ENCODE assay signal across 10 cellular contexts in the genomic region with DNA sequence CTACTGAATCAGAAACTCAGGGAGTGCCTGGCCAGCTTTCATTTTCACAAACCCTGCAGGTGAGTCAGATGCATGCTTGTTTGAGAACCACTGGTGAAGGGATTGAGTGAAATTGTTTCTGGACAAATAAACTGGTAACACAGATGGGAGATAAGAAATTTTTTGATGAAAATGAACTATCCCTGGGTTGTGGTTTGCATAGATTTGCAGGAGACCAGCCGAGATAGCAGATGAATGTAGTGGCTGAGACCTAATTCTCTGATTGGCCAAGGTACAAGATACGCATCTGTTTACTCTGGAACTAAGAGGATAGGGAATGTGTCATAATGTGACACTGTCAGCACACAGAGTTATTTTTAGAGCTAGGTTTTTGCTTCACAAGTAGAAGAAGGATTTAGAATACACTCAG.
DNase-seq lines count a peak whose midpoint lies in the region; ATAC-seq and TF ChIP-seq lines count a peak whose summit lies in the region.
"Had no signal": no experiment of that assay in that cellular context is flagged by ENCODE, and none has a peak within 500 bp of the region (broad histone marks: within the 10 kb centered on the region; RNA-seq: fewer than 3 reads in every experiment).

No MANE protein-coding gene starts in this region.

- peak; percentile 34 to 77 for ATAC-seq in activated T-cell treated with anti-CD3 and anti-CD28 coated beads, Interleukin-2, amount 50 U/mL, for 72 hours (replicated peaks in 1 of 2)
- no peak for ATAC-seq in activated T-cell treated with anti-CD3 and anti-CD28 coated beads, Interleukin-2, amount 50 U/mL, for 4 hours
- peak; percentile 48 for ATAC-seq in stimulated activated effector memory CD8-positive, alpha-beta T cell treated with anti-CD3 and anti-CD28 coated beads, Interleukin-12 subunit alpha, Interleukin-12 subunit beta, amount 100 ng/mL, for 72 hours
- ATAC-seq in HG02759 (IDR thresholded peaks at IDR 0.05; ENCODE audit: unreplicated experiment) (no peak), GM19455 (IDR thresholded peaks at IDR 0.05; ENCODE audit: unreplicated experiment) (no peak)

- no peak overlapping the region for H3K27ac Mint-ChIP-seq in activated T-cell treated with anti-CD3 and anti-CD28 coated beads, Interleukin-2, amount 50 U/mL, for 72 hours
- H3K27ac Mint-ChIP-seq in stimulated activated effector memory CD8-positive, alpha-beta T cell treated with anti-CD3 and anti-CD28 coated beads, Interleukin-12 subunit alpha, Interleukin-12 subunit beta, amount 100 ng/mL, for 72 hours, result no peak overlapping the region
- H3K27ac Mint-ChIP-seq: memory B cell had no signal

- no peaks in the 10 kb centered on the region for H4K20me1 ChIP-seq in fibroblast of lung (ENCODE audit: control insufficient read depth, extremely low read depth, insufficient read depth, low read length)

- no peak overlapping the region for H3K9ac ChIP-seq in fibroblast of lung (ENCODE audit: insufficient read depth, low read length)

- H3K4me3 ChIP-seq in fibroblast of lung (replicated peaks in 1 of 4; ENCODE audit: control extremely low read depth in 1 of 4, insufficient read depth in 1 of 4, low read depth in 3 of 4, low read length in 4 of 4), result no peak overlapping the region
- H3K4me3 ChIP-seq: SK-N-MC had no signal

- no peaks in the 10 kb centered on the region for H3K9me3 Mint-ChIP-seq in activated T-cell treated with anti-CD3 and anti-CD28 coated beads, Interleukin-2, amount 50 U/mL, for 72 hours
- no peaks in the 10 kb centered on the region for H3K9me3 Mint-ChIP-seq in activated T-cell treated with anti-CD3 and anti-CD28 coated beads, Interleukin-2, amount 50 U/mL, for 4 hours
- H3K9me3 Mint-ChIP-seq in stimulated activated effector memory CD8-positive, alpha-beta T cell treated with anti-CD3 and anti-CD28 coated beads, Interleukin-12 subunit alpha, Interleukin-12 subunit beta, amount 100 ng/mL, for 72 hours, result no peaks in the 10 kb centered on the region
- H3K9me3 Mint-ChIP-seq: memory B cell had no signal

- no peaks in the 10 kb centered on the region for H3K36me3 Mint-ChIP-seq in activated T-cell treated with anti-CD3 and anti-CD28 coated beads, Interleukin-2, amount 50 U/mL, for 72 hours (ENCODE audit: insufficient read depth in 2 of 2)
- H3K36me3 Mint-ChIP-seq in activated T-cell treated with anti-CD3 and anti-CD28 coated beads, Interleukin-2, amount 50 U/mL, for 4 hours (ENCODE audit: insufficient read depth), result no peaks in the 10 kb centered on the region
- no peaks in the 10 kb centered on the region for H3K36me3 Mint-ChIP-seq in stimulated activated effector memory CD8-positive, alpha-beta T cell treated with anti-CD3 and anti-CD28 coated beads, Interleukin-12 subunit alpha, Interleukin-12 subunit beta, amount 100 ng/mL, for 72 hours
- H3K36me3 Mint-ChIP-seq: memory B cell had no signal

- no peaks in the 10 kb centered on the region for H3K9me3 ChIP-seq in fibroblast of lung (ENCODE audit: control insufficient read depth, insufficient read depth, low read depth, low read length)

- peak overlapping the region; percentile 58 for H3K4me2 ChIP-seq in fibroblast of lung (ENCODE audit: extremely low read depth, insufficient read depth, low read length)

- no peak overlapping the region for H3K27ac ChIP-seq in fibroblast of lung (ENCODE audit: insufficient read depth, low read length)
- H3K27ac ChIP-seq: SK-N-MC had no signal

- H3K4me3 Mint-ChIP-seq in activated T-cell treated with anti-CD3 and anti-CD28 coated beads, Interleukin-2, amount 50 U/mL, for 72 hours, result no peak overlapping the region
- H3K4me3 Mint-ChIP-seq in activated T-cell treated with anti-CD3 and anti-CD28 coated beads, Interleukin-2, amount 50 U/mL, for 4 hours, result no peak overlapping the region
- H3K4me3 Mint-ChIP-seq in stimulated activated effector memory CD8-positive, alpha-beta T cell treated with anti-CD3 and anti-CD28 coated beads, Interleukin-12 subunit alpha, Interleukin-12 subunit beta, amount 100 ng/mL, for 72 hours, result no peak overlapping the region
- H3K4me3 Mint-ChIP-seq: memory B cell had no signal

- no peaks in the 10 kb centered on the region for H3K36me3 ChIP-seq in fibroblast of lung (ENCODE audit: control insufficient read depth, insufficient read depth, low read length)

- peaks cover 2% of the 10 kb centered on the region for H3K4me1 ChIP-seq in fibroblast of lung (ENCODE audit: control insufficient read depth, extremely low read depth, insufficient read depth, low read length)

- no peak for DNase-seq in activated T-cell treated with anti-CD3 and anti-CD28 coated beads, Interleukin-2, amount 50 U/mL, for 72 hours
- no peak for DNase-seq in activated T-cell treated with anti-CD3 and anti-CD28 coated beads, Interleukin-2, amount 50 U/mL, for 4 hours
- DNase-seq in NCI-H774 (lab: John Stamatoyannopoulos, UW) (peak; percentile 70), fibroblast of lung (ENCODE audit: low read depth in 2 of 2) (peak; percentile 31 to 98), NCI-H1694 treated with DMSO at 0.1 percent for 48 hours (lab: John Stamatoyannopoulos, UW) (no peak)
- no peak for DNase-seq in stimulated activated effector memory CD8-positive, alpha-beta T cell treated with anti-CD3 and anti-CD28 coated beads, Interleukin-12 subunit alpha, Interleukin-12 subunit beta, amount 100 ng/mL, for 72 hours (ENCODE audit: low spot score in 2 of 2)

- H3K4me1 Mint-ChIP-seq in activated T-cell treated with anti-CD3 and anti-CD28 coated beads, Interleukin-2, amount 50 U/mL, for 72 hours (ENCODE audit: low read depth), result peaks cover 8% of the 10 kb centered on the region
- H3K4me1 Mint-ChIP-seq in activated T-cell treated with anti-CD3 and anti-CD28 coated beads, Interleukin-2, amount 50 U/mL, for 4 hours (ENCODE audit: low read depth), result no peaks in the 10 kb centered on the region
- H3K4me1 Mint-ChIP-seq in stimulated activated effector memory CD8-positive, alpha-beta T cell treated with anti-CD3 and anti-CD28 coated beads, Interleukin-12 subunit alpha, Interleukin-12 subunit beta, amount 100 ng/mL, for 72 hours, result no peaks in the 10 kb centered on the region
- H3K4me1 Mint-ChIP-seq: memory B cell had no signal

- no peak for TF ChIP-seq CTCF in fibroblast of lung (conservative IDR thresholded peaks at IDR 0.05 in 1 of 2, IDR thresholded peaks at IDR 0.05 in 1 of 2; ENCODE audit: low read depth in 1 of 2, low read length in 2 of 2)

- H3K27me3 ChIP-seq in fibroblast of lung (ENCODE audit: control insufficient read depth, insufficient read depth, low read length), result no peaks in the 10 kb centered on the region

- H3K79me2 ChIP-seq in fibroblast of lung (ENCODE audit: control insufficient read depth, insufficient read depth, low read length), result no peaks in the 10 kb centered on the region

- no peaks in the 10 kb centered on the region for H3K27me3 Mint-ChIP-seq in activated T-cell treated with anti-CD3 and anti-CD28 coated beads, Interleukin-2, amount 50 U/mL, for 72 hours (ENCODE audit: low read depth)
- H3K27me3 Mint-ChIP-seq in activated T-cell treated with anti-CD3 and anti-CD28 coated beads, Interleukin-2, amount 50 U/mL, for 4 hours (ENCODE audit: low read depth), result no peaks in the 10 kb centered on the region

- H2AFZ ChIP-seq in fibroblast of lung (ENCODE audit: low read length), result no peak overlapping the region

Comparison
In these comparisons a context has a peak if more than half of its experiments do, and no peak if none do; other contexts are left out.
1. ATAC-seq: peak in activated T-cell treated with anti-CD3 and anti-CD28 coated beads, Interleukin-2, amount 50 U/mL, for 72 hours (2 of 2) and stimulated activated effector memory CD8-positive, alpha-beta T cell treated with anti-CD3 and anti-CD28 coated beads, Interleukin-12 subunit alpha, Interleukin-12 subunit beta, amount 100 ng/mL, for 72 hours (single experiment); none in activated T-cell treated with anti-CD3 and anti-CD28 coated beads, Interleukin-2, amount 50 U/mL, for 4 hours (0 of 2), HG02759 (single experiment) and GM19455 (single experiment).
2. DNase-seq: peak in NCI-H774 (single experiment) and fibroblast of lung (2 of 2); none in activated T-cell treated with anti-CD3 and anti-CD28 coated beads, Interleukin-2, amount 50 U/mL, for 72 hours (0 of 2), activated T-cell treated with anti-CD3 and anti-CD28 coated beads, Interleukin-2, amount 50 U/mL, for 4 hours (single experiment), stimulated activated effector memory CD8-positive, alpha-beta T cell treated with anti-CD3 and anti-CD28 coated beads, Interleukin-12 subunit alpha, Interleukin-12 subunit beta, amount 100 ng/mL, for 72 hours (0 of 2) and NCI-H1694 treated with DMSO at 0.1 percent for 48 hours (single experiment).